Comparison of ENCODE assay signal across 10 cellular contexts in the genomic region with DNA sequence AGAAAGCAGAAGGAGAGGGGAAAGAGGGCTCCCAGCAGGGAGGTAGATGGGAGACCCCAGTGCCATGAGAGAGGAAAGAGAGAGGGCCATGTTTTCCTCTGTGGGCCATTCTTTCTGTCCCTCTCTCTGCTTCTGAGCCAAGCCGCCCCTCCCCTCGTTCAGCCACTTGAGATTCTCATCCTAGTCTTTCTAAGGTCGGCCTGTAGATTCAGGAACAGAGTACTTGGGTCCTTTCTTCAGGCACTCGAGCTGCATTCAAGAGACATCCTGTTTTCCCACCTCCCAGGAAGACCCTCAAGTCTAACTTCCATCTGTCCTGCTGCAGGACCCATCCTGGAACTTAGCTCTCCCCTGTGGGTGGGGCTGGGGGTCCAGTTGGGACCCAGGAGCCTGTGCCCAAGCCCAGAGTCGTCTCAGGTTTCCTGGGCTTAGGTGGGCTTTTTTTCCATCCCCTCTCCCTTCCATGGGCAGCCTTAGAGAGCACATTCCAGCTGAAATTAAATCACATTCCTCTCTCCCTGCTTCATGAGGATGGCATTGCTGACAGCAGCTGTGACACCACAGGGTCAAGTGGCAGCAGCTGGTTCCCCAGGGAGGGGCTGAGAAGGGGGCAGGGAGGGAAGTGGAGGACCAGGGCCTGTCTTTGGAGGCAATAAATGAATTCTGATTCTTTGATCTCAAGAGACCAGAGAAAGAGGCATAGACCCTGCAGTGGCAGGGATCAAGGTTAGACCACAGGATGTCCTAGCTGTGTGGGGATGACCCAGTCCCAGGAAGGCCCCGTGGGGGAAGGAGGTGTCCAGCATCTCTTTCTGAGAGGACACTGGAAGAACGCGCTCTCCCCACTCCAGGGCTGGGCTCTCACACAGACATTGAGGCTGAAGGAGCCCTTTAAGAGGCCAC. TPM values are rescaled to one million over a fixed set of nuclear protein-coding genes. Genes with fewer than 3 reads are reported as not detected.
A peak's percentile ranks its signal among the peaks of the same experiment; 100 is the strongest.
DNase-seq lines count a peak whose midpoint lies in the region; ATAC-seq and TF ChIP-seq lines count a peak whose summit lies in the region.
"Had no signal": no experiment of that assay in that cellular context is flagged by ENCODE, and none has a peak within 500 bp of the region (broad histone marks: within the 10 kb centered on the region; RNA-seq: fewer than 3 reads in every experiment).

No MANE protein-coding gene starts in this region.

- WGBS in esophagus muscularis mucosa, result 57% methylated on average over 8 of the region's 8 CpGs
- WGBS in mammary epithelial cell (ENCODE audit: low coverage, missing lambda C conversion rate), result 51% methylated on average over 7 of the region's 8 CpGs

- intact Hi-C loops in esophagus muscularis mucosa (cut with DNase I), result no loop called here
- intact Hi-C loops in mammary epithelial cell (cut with micrococcal nuclease), result no loop called here

- H4K20me1 ChIP-seq in MM.1S (ENCODE audit: insufficient read depth, low read length) (peaks cover 5% of the 10 kb centered on the region; the same call in 1 of the 2 replicates), mammary epithelial cell (ENCODE audit: insufficient read depth, low read length) (no peaks in the 10 kb centered on the region)

- TF ChIP-seq CTCF in MM.1S (IDR thresholded peaks at IDR 0.05; ENCODE audit: low read length) (no peak), esophagus muscularis mucosa (IDR thresholded peaks at IDR 0.05) (no peak), neural crest cell (conservative IDR thresholded peaks at IDR 0.05) (no peak), mammary epithelial cell (conservative IDR thresholded peaks at IDR 0.05 in 1 of 2, IDR thresholded peaks at IDR 0.05 in 1 of 2; ENCODE audit: extremely low read depth in 1 of 2, insufficient read depth in 1 of 2, low read depth in 1 of 2, low read length in 2 of 2) (no peak)

- H3K4me3 Mint-ChIP-seq in neural crest cell, result peak overlapping the region; percentile 66

- peak overlapping the region; percentile 3; the same call in 1 of the 2 replicates for H3K9ac ChIP-seq in MM.1S (ENCODE audit: low read length)
- no peak overlapping the region for H3K9ac ChIP-seq in mammary epithelial cell (ENCODE audit: insufficient read depth, low read length)

- H3K4me1 ChIP-seq in MM.1S (ENCODE audit: low read length) (peaks cover 47% of the 10 kb centered on the region), esophagus muscularis mucosa (peaks cover 97 to 100% (median 100%) of the 10 kb centered on the region in 4 donors), mammary epithelial cell (ENCODE audit: insufficient read depth, low read length) (peaks cover 30% of the 10 kb centered on the region)

- H3K27me3 ChIP-seq in MM.1S (replicated peaks; ENCODE audit: insufficient read depth, low read length) (no peaks in the 10 kb centered on the region), esophagus muscularis mucosa (no peaks in the 10 kb centered on the region), mammary epithelial cell (ENCODE audit: insufficient read depth, low read length) (no peaks in the 10 kb centered on the region)

- H3K4me1 Mint-ChIP-seq in neural crest cell, result peaks cover 99% of the 10 kb centered on the region

- H3K27ac Mint-ChIP-seq in neural crest cell (ENCODE audit: unreplicated experiment), result peak overlapping the region; percentile 99

- H3K4me3 ChIP-seq in MM.1S (ENCODE audit: low read length) (no peak overlapping the region; the same call in 1 of the 2 replicates), esophagus muscularis mucosa (no peak overlapping the region), mammary epithelial cell (replicated peaks in 1 of 3; ENCODE audit: insufficient read depth in 1 of 3, low read depth in 2 of 3, low read length in 3 of 3) (no peak overlapping the region)

- H3K79me2 ChIP-seq in MM.1S (ENCODE audit: low read length) (peaks cover 24% of the 10 kb centered on the region), mammary epithelial cell (ENCODE audit: insufficient read depth, low read length) (peaks cover 6% of the 10 kb centered on the region)

- H3K36me3 Mint-ChIP-seq in neural crest cell (ENCODE audit: low read depth), result peaks cover 3% of the 10 kb centered on the region

- H3K9me3 Mint-ChIP-seq in neural crest cell, result no peaks in the 10 kb centered on the region

- DNase-seq in AG20443 (ENCODE audit: low spot score) (peak; percentile 53), MM.1S (no peak), esophagus muscularis mucosa (ENCODE audit: extremely low spot score) (no peak), neural crest cell (ENCODE audit: low read depth, low spot score) (no peak), dermis blood vessel endothelial cell (no peak), NCI-H1048 (lab: John Stamatoyannopoulos, UW) (no peak), mammary epithelial cell (no peak)
- DNase-seq: activated CD4-positive, alpha-beta T cell treated with anti-CD3 and anti-CD28 coated beads, Interleukin-2, amount 50 U/mL, for 48 hours; NCI-H1105 had no signal

- H3F3A ChIP-seq in MM.1S (ENCODE audit: insufficient read depth, low read length), result peaks cover 23% of the 10 kb centered on the region

- no peak for TF ChIP-seq EP300 in esophagus muscularis mucosa (IDR thresholded peaks at IDR 0.05)

- dilution Hi-C loops in mammary epithelial cell (cut with HindIII; ENCODE audit: low sequenced_read_pairs), result no loop called here

- peak overlapping the region; percentile 38; the same call in 1 of the 2 replicates for H3K4me2 ChIP-seq in MM.1S (ENCODE audit: low read depth, low read length)
- no peak overlapping the region for H3K4me2 ChIP-seq in mammary epithelial cell (ENCODE audit: insufficient read depth, low read depth, low read length)

- no peak for TF ChIP-seq POLR2A in esophagus muscularis mucosa (IDR thresholded peaks at IDR 0.05; ENCODE audit: low read depth)

- no peaks in the 10 kb centered on the region for H3K9me2 ChIP-seq in MM.1S (replicated peaks; ENCODE audit: insufficient read depth, low read length)

- peak overlapping the region; percentile 25; the same call in 1 of the 2 replicates for H3K27ac ChIP-seq in MM.1S (ENCODE audit: low read length)
- peak overlapping the region; percentile 78 to 85 (median 82) for H3K27ac ChIP-seq in esophagus muscularis mucosa (replicated peaks in 1 of 4)
- no peak overlapping the region for H3K27ac ChIP-seq in mammary epithelial cell (ENCODE audit: insufficient read depth, low read depth, low read length)

- peaks cover 49% of the 10 kb centered on the region for H3K27me3 Mint-ChIP-seq in neural crest cell (ENCODE audit: low read depth)

- BruUV-seq in mammary epithelial cell (replicated peaks; lab: Mats Ljungman, UMichigan), result no TSS peak

- H2AFZ ChIP-seq in MM.1S (ENCODE audit: low read length), result peak overlapping the region; percentile 51
- no peak overlapping the region for H2AFZ ChIP-seq in mammary epithelial cell (ENCODE audit: low read depth, low read length)

- CTCF ChIA-PET in mammary epithelial cell (lab: Charles Lee; ENCODE audit: low non-redundant PET), result no interaction called here

- ATAC-seq in GM19467 (IDR thresholded peaks at IDR 0.05; ENCODE audit: unreplicated experiment), result no peak

- H3K36me3 ChIP-seq in MM.1S (replicated peaks; ENCODE audit: insufficient read depth, low read length) (no peaks in the 10 kb centered on the region), esophagus muscularis mucosa (no peaks in the 10 kb centered on the region), mammary epithelial cell (ENCODE audit: insufficient read depth, low read length) (no peaks in the 10 kb centered on the region)

- H3K9me3 ChIP-seq in MM.1S (replicated peaks; ENCODE audit: insufficient read depth, low read length) (no peaks in the 10 kb centered on the region), esophagus muscularis mucosa (no peaks in the 10 kb centered on the region), mammary epithelial cell (replicated peaks; ENCODE audit: insufficient read depth, low read length) (no peaks in the 10 kb centered on the region)

- in situ Hi-C loops in mammary epithelial cell (cut with MboI; ENCODE audit: low sequenced_read_pairs in 2 of 2), result no loop called here

RNA-seq across cellular contexts. Expression of gene NES, which starts 12.9 kb away (rescaled TPM):
- total RNA-seq in esophagus muscularis mucosa (10 to 100 TPM; 16.6 to 37.4 (median 32.5) TPM), neural crest cell (248 and 265 TPM in 2 replicates), dermis blood vessel endothelial cell (65.6 and 78.8 TPM in 2 replicates), mammary epithelial cell (10 to 100 TPM in 1 of 2 donors, under 1 TPM in 1; 0.07 to 49.0 TPM)
- 0.06 TPM for polyA plus RNA-seq in mammary epithelial cell
- polyA minus RNA-seq in mammary epithelial cell, result not detected

RNA-seq across cellular contexts. Expression of gene BCAN, which starts 22.4 kb away (rescaled TPM):
- total RNA-seq in esophagus muscularis mucosa (1 to 10 TPM in 1 of 4 donors, under 1 TPM in 2, not detected in 1; 0.45 to 1.0 (median 0.99) TPM), neural crest cell (2.4 and 3.1 TPM in 2 replicates), dermis blood vessel endothelial cell (not detected in 2 replicates), mammary epithelial cell (not detected)
- not detected for polyA plus RNA-seq in mammary epithelial cell
- not detected for polyA minus RNA-seq in mammary epithelial cell

RNA-seq across cellular contexts. Expression of gene CRABP2, which starts 41.1 kb away (rescaled TPM):
- total RNA-seq in esophagus muscularis mucosa (1 to 10 TPM; 1.2 to 6.4 (median 2.7) TPM), neural crest cell (606 and 647 TPM in 2 replicates), dermis blood vessel endothelial cell (0.34 TPM in 1 of 2 replicates, not detected in the other), mammary epithelial cell (10 to 100 TPM in 1 of 2 donors, 1 to 10 TPM in 1; 7.0 to 29.5 TPM)
- polyA plus RNA-seq in mammary epithelial cell, result 6.2 TPM
- 1.3 TPM for polyA minus RNA-seq in mammary epithelial cell

RNA-seq across cellular contexts. Expression of gene HAPLN2, which starts 45.1 kb away (rescaled TPM):
- total RNA-seq in esophagus muscularis mucosa, result 1 to 10 TPM in 3 of 4 donors, under 1 TPM in 1; 0.83 to 5.1 (median 2.2) TPM
- 0.70 and 0.91 TPM in 2 replicates for total RNA-seq in neural crest cell
- not detected in 2 replicates for total RNA-seq in dermis blood vessel endothelial cell
- not detected for total RNA-seq in mammary epithelial cell
- not detected for polyA plus RNA-seq in mammary epithelial cell
- not detected for polyA minus RNA-seq in mammary epithelial cell

Comparison
In these comparisons a context has a peak if more than half of its experiments do, and no peak if none do; other contexts are left out.
1. RNA of gene CRABP2, which starts 41.1 kb away (total RNA-seq): 606 to 647 TPM in neural crest cell; 7.0 to 29.5 TPM in mammary epithelial cell, 1.2 to 6.4 TPM in esophagus muscularis mucosa and 0.34 TPM in dermis blood vessel endothelial cell; every median in the first group is over 10 times any median in the second.